Comparison of ENCODE assay signal across 8 cellular contexts in the genomic region with DNA sequence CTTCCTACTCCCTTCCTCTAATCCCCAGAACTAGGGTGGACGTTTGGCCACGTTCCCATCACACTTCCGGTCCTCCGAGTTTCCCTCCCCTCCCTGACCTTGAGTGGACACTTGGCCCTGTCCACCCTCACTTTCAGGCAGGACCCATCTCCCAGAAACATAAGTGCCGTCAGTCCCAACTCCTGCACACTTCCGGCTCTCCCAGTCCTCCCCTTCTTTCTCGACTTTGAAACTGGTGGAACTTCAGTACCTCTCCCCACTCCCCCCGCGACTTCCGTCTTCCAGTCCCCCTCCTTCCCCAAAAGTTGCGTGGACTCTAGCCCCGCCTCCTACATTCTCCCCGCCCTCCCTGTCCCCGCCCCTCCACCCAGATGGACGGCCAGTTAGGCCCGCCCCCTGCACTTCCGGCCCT. TPM values are rescaled to one million over a fixed set of nuclear protein-coding genes. Genes with fewer than 3 reads are reported as not detected.
DNase-seq lines count a peak whose midpoint lies in the region; TF ChIP-seq lines count a peak whose summit lies in the region.

No MANE protein-coding gene starts in this region.

- DNase-seq in Caco-2 (no peak), HPDE6-E6E7 (ENCODE audit: extremely low spot score) (peak; percentile 22), fibroblast of mammary gland (ENCODE audit: low read depth) (no peak), skeletal muscle cell (ENCODE audit: low read depth) (no peak), DMS 273 treated with DMSO at 0.1 percent for 48 hours (lab: John Stamatoyannopoulos, UW) (no peak), HK-2 (ENCODE audit: unreplicated experiment) (no peak), DMS53 (lab: John Stamatoyannopoulos, UW) (no peak)
- peak; percentile 95 for DNase-seq in activated CD4-positive, alpha-beta memory T cell treated with anti-CD3 and anti-CD28 coated beads for 36 hours

- H3K27me3 ChIP-seq in Caco-2 (replicated peaks; ENCODE audit: control insufficient read depth, insufficient read depth, low read length) = no peaks in the 10 kb centered on the region

- peaks cover 25% of the 10 kb centered on the region for H3K9me3 Mint-ChIP-seq in Caco-2 (ENCODE audit: unreplicated experiment)
- peaks cover 60% of the 10 kb centered on the region for H3K9me3 Mint-ChIP-seq in activated CD4-positive, alpha-beta memory T cell treated with anti-CD3 and anti-CD28 coated beads for 36 hours

- TF ChIP-seq CTCF in Caco-2 (IDR thresholded peaks at IDR 0.05; ENCODE audit: insufficient read depth in 1 of 2, low read depth in 1 of 2, low read length in 1 of 2, severe bottlenecking in 1 of 2, unreplicated experiment in 1 of 2) = no peak
- no peak for TF ChIP-seq CTCF in fibroblast of mammary gland (conservative IDR thresholded peaks at IDR 0.05; ENCODE audit: control insufficient read depth, insufficient read depth, low read depth, low read length)

- H3K9me3 ChIP-seq in Caco-2 = peaks cover 60% of the 10 kb centered on the region

- peak overlapping the region; percentile 95 for H3K27ac Mint-ChIP-seq in Caco-2 (ENCODE audit: unreplicated experiment)
- peak overlapping the region; percentile 99 for H3K27ac Mint-ChIP-seq in activated CD4-positive, alpha-beta memory T cell treated with anti-CD3 and anti-CD28 coated beads for 36 hours

- intact Hi-C loops in Caco-2 (cut with micrococcal nuclease; ENCODE audit: unreplicated experiment) = loop anchor here (2.0 to 5.0 kb wide), 3 partner anchors 46 to 180 kb away; a partner anchor contains a TSS
- intact Hi-C loops in activated CD4-positive, alpha-beta memory T cell treated with anti-CD3 and anti-CD28 coated beads for 36 hours (cut with micrococcal nuclease) = loop anchor here (1.0 to 10.0 kb wide), 5 partner anchors 45 to 898 kb away; a partner anchor contains a TSS

- peak overlapping the region; percentile 86 for H3K4me3 Mint-ChIP-seq in Caco-2 (ENCODE audit: unreplicated experiment)
- peak overlapping the region; percentile 92 for H3K4me3 Mint-ChIP-seq in activated CD4-positive, alpha-beta memory T cell treated with anti-CD3 and anti-CD28 coated beads for 36 hours

- POLR2A ChIA-PET in Caco-2 (lab: Charles Lee) = interaction anchor here (1.0 to 1.7 kb wide), 2 partner anchors 46 to 180 kb away, joined by 3 to 4 read pairs; a partner anchor contains a TSS
- POLR2A ChIA-PET in activated CD4-positive, alpha-beta memory T cell treated with anti-CD3 and anti-CD28 coated beads for 36 hours (lab: Charles Lee) = interaction anchor here (1.0 kb wide), 1 partner anchor 179 kb away, joined by 3 read pairs; no protein-coding TSS in a partner anchor

- peak overlapping the region; percentile 72 for H3K4me3 ChIP-seq in Caco-2 (ENCODE audit: low read depth, low read length)
- peak overlapping the region; percentile 80 for H3K4me3 ChIP-seq in fibroblast of mammary gland (ENCODE audit: control insufficient read depth, low read depth, low read length)
- peak overlapping the region; percentile 72 for H3K4me3 ChIP-seq in skeletal muscle cell (ENCODE audit: low read depth, low read length)

- H3K4me1 ChIP-seq in Caco-2 = 0 out of 2 replicates have a peak, but pooled peaks cover 3% of the 10 kb centered on the region

- no peaks in the 10 kb centered on the region for H3K27me3 Mint-ChIP-seq in Caco-2 (ENCODE audit: insufficient read depth, unreplicated experiment)
- H3K27me3 Mint-ChIP-seq in activated CD4-positive, alpha-beta memory T cell treated with anti-CD3 and anti-CD28 coated beads for 36 hours = no peaks in the 10 kb centered on the region

- H3K36me3 Mint-ChIP-seq in Caco-2 (ENCODE audit: insufficient read depth, unreplicated experiment) = peaks cover 85% of the 10 kb centered on the region
- H3K36me3 Mint-ChIP-seq in activated CD4-positive, alpha-beta memory T cell treated with anti-CD3 and anti-CD28 coated beads for 36 hours = peaks cover 69% of the 10 kb centered on the region

- BruUV-seq in Caco-2 (replicated peaks; lab: Mats Ljungman, UMichigan) = no TSS peak

- H3K36me3 ChIP-seq in Caco-2 (ENCODE audit: control insufficient read depth, insufficient read depth, low read length) = peaks cover 6% of the 10 kb centered on the region; the same call in 1 of the 2 replicates

- no peaks in the 10 kb centered on the region for H3K4me1 Mint-ChIP-seq in Caco-2 (ENCODE audit: low read depth, unreplicated experiment)
- peaks cover 16% of the 10 kb centered on the region for H3K4me1 Mint-ChIP-seq in activated CD4-positive, alpha-beta memory T cell treated with anti-CD3 and anti-CD28 coated beads for 36 hours (ENCODE audit: low read depth)

- CTCF ChIA-PET in Caco-2 (lab: Charles Lee) = no interaction called here
- CTCF ChIA-PET in activated CD4-positive, alpha-beta memory T cell treated with anti-CD3 and anti-CD28 coated beads for 36 hours (lab: Charles Lee) = no interaction called here

RNA-seq across cellular contexts. Expression of a gene that starts 0.3 kb away (rescaled TPM):
- total RNA-seq in Caco-2 (2022) = 19.9 and 21.6 TPM in 2 replicates
- 10 to 100 TPM; 19.1 to 19.6 TPM for total RNA-seq in activated CD4-positive, alpha-beta memory T cell treated with anti-CD3 and anti-CD28 coated beads for 36 hours

RNA-seq across cellular contexts. Expression of a gene that starts 32.0 kb away (rescaled TPM):
- total RNA-seq in Caco-2 (2022) = 4.4 and 5.4 TPM in 2 replicates
- total RNA-seq in activated CD4-positive, alpha-beta memory T cell treated with anti-CD3 and anti-CD28 coated beads for 36 hours = 1 to 10 TPM; 4.2 to 4.4 TPM

RNA-seq across cellular contexts. Expression of a gene that starts 46.1 kb away (rescaled TPM):
- total RNA-seq in Caco-2 (2022) = 48.7 and 53.8 TPM in 2 replicates
- 10 to 100 TPM; 39.6 to 45.4 TPM for total RNA-seq in activated CD4-positive, alpha-beta memory T cell treated with anti-CD3 and anti-CD28 coated beads for 36 hours

Comparison
In these comparisons a context has a peak if more than half of its experiments do, and no peak if none do; other contexts are left out.
1. DNase-seq: peak in HPDE6-E6E7 (single experiment) and activated CD4-positive, alpha-beta memory T cell treated with anti-CD3 and anti-CD28 coated beads for 36 hours (single experiment); none in Caco-2 (0 of 2), fibroblast of mammary gland (single experiment), skeletal muscle cell (single experiment), DMS 273 treated with DMSO at 0.1 percent for 48 hours (single experiment), HK-2 (single experiment) and DMS53 (single experiment).
2. Peak in every context shown above with its lines, with median percentiles within 50 percentile points of each other: H3K4me3 ChIP-seq.